ENCODE assay signal across 18 cellular contexts in genomic region chr13:45548281-45548680, GRCh38.
"Had no signal": no experiment of that assay in that cellular context is flagged by ENCODE, and none has a peak within 500 bp of the region (broad histone marks: within the 10 kb centered on the region; RNA-seq: fewer than 3 reads in every experiment).

No MANE protein-coding gene starts in this region.

- H3K9me3 Mint-ChIP-seq: activated naive CD4-positive, alpha-beta T cell treated with anti-CD3 and anti-CD28 coated beads, Interleukin-2, amount 50 U/mL, for 72 hours; activated T-helper 1 cell treated with anti-CD3 and anti-CD28 coated beads, Interleukin-12 subunit alpha, Interleukin-12 subunit beta, Interleukin-2, Interleukin-4 antibody, amounts not matched to agents 30 ng/mL and 10 ng/mL and 1 ng/mL, durations not matched to agents 14 hours and 24 hours and 36 hours; natural killer cell; WTC11 had no signal

- H3K4me1 ChIP-seq: adrenal gland, breast epithelium, sigmoid colon, spleen had no signal

- H3K27me3 Mint-ChIP-seq: activated CD4-positive, alpha-beta T cell treated with anti-CD3 and anti-CD28 coated beads for 36 hours had no signal

- H3K27me3 ChIP-seq: adrenal gland, breast epithelium had no signal

- H3K27ac Mint-ChIP-seq: activated CD4-positive, alpha-beta T cell treated with anti-CD3 and anti-CD28 coated beads for 36 hours; activated naive CD4-positive, alpha-beta T cell treated with anti-CD3 and anti-CD28 coated beads, Interleukin-2, amount 50 U/mL, for 72 hours; activated T-helper 1 cell treated with anti-CD3 and anti-CD28 coated beads, Interleukin-12 subunit alpha, Interleukin-12 subunit beta, Interleukin-2, Interleukin-4 antibody, amounts not matched to agents 30 ng/mL and 10 ng/mL and 1 ng/mL, durations not matched to agents 14 hours and 24 hours and 36 hours; natural killer cell; stimulated activated naive B cell treated with anti-CD40 and anti-IgM and Interleukin-4, amounts not matched to agents 10 μg/mL and 1 μg/mL and 100 μg/mL, for 72 hours; WTC11 had no signal

- ATAC-seq: activated CD4-positive, alpha-beta T cell treated with anti-CD3 and anti-CD28 coated beads for 36 hours; activated naive CD4-positive, alpha-beta T cell treated with anti-CD3 and anti-CD28 coated beads, Interleukin-2, amount 50 U/mL, for 72 hours; left cardiac atrium; natural killer cell; stimulated activated naive B cell treated with anti-CD40 and anti-IgM and Interleukin-4, amounts not matched to agents 10 μg/mL and 1 μg/mL and 100 μg/mL, for 72 hours; WTC11 had no signal

- H3K4me3 ChIP-seq: adrenal gland, breast epithelium, sigmoid colon, spleen, thoracic aorta had no signal

- DNase-seq: activated CD4-positive, alpha-beta T cell treated with anti-CD3 and anti-CD28 coated beads for 36 hours; activated CD4-positive, alpha-beta T cell treated with anti-CD3 and anti-CD28 coated beads, Interleukin-2, amount 50 U/mL, for 48 hours; activated gamma-delta T cell treated with Interleukin-2 at 50 U/mL for 16 hours; adrenal gland; cortex of kidney; effector CD4-positive, alpha-beta T cell; left cardiac atrium; mesenchymal stem cell; natural killer cell; nucleus accumbens; sigmoid colon; spleen; stimulated activated naive B cell treated with anti-CD40 and anti-IgM and Interleukin-4, amounts not matched to agents 10 μg/mL and 1 μg/mL and 100 μg/mL, for 72 hours had no signal

- H3K36me3 ChIP-seq: adrenal gland, breast epithelium, sigmoid colon, spleen, thoracic aorta had no signal

- H3K27ac ChIP-seq: adrenal gland, breast epithelium, sigmoid colon, spleen, thoracic aorta had no signal

- H3K9me3 ChIP-seq: adrenal gland, breast epithelium, sigmoid colon, spleen, thoracic aorta had no signal

- H3K4me1 Mint-ChIP-seq: activated CD4-positive, alpha-beta T cell treated with anti-CD3 and anti-CD28 coated beads for 36 hours; natural killer cell; WTC11 had no signal

- H3K36me3 Mint-ChIP-seq: activated naive CD4-positive, alpha-beta T cell treated with anti-CD3 and anti-CD28 coated beads, Interleukin-2, amount 50 U/mL, for 72 hours; natural killer cell; stimulated activated naive B cell treated with anti-CD40 and anti-IgM and Interleukin-4, amounts not matched to agents 10 μg/mL and 1 μg/mL and 100 μg/mL, for 72 hours; WTC11 had no signal

- H3K4me3 Mint-ChIP-seq: activated CD4-positive, alpha-beta T cell treated with anti-CD3 and anti-CD28 coated beads for 36 hours; activated T-helper 1 cell treated with anti-CD3 and anti-CD28 coated beads, Interleukin-12 subunit alpha, Interleukin-12 subunit beta, Interleukin-2, Interleukin-4 antibody, amounts not matched to agents 30 ng/mL and 10 ng/mL and 1 ng/mL, durations not matched to agents 14 hours and 24 hours and 36 hours; natural killer cell; stimulated activated naive B cell treated with anti-CD40 and anti-IgM and Interleukin-4, amounts not matched to agents 10 μg/mL and 1 μg/mL and 100 μg/mL, for 72 hours; WTC11 had no signal
